ENCODE assay signal across 8 cellular contexts in genomic region chr12:12562585-12563245, GRCh38. TPM values are rescaled to one million over a fixed set of nuclear protein-coding genes. Genes with fewer than 3 reads are reported as not detected.
DNase-seq lines count a peak whose midpoint lies in the region; TF ChIP-seq lines count a peak whose summit lies in the region.

TSS of gene DUSP16 (minus strand) at chr12:12562863. CDS start at chr12:12521098, 41,765 bp downstream.

- DNase-seq in GM10266 (ENCODE audit: extremely low spot score) (peak; percentile 96), HFF-Myc (ENCODE audit: extremely low read depth, low read depth) (peak; percentile 88), NAMALWA (ENCODE audit: low spot score) (peak; percentile 95), SKM-1 treated with dmso at 0.1 percent for 144 hours (lab: John Stamatoyannopoulos, UW; ENCODE audit: unreplicated experiment) (peak; percentile 55), glomerular visceral epithelial cell (ENCODE audit: extremely low spot score) (peak; percentile 96), occipital lobe (lab: John Stamatoyannopoulos, UW) (peak; percentile 86), testis (peak; percentile 94)

- no peak for TF ChIP-seq POLR2A in testis (IDR thresholded peaks at IDR 0.05)

- TF ChIP-seq CTCF in GM10266 (IDR thresholded peaks at IDR 0.05; ENCODE audit: control insufficient read depth, insufficient read depth, low read depth, missing control alignments), result no peak
- TF ChIP-seq CTCF in HFF-Myc (IDR thresholded peaks at IDR 0.05; ENCODE audit: low read depth, low read length, missing control alignments), result no peak
- TF ChIP-seq CTCF in testis (IDR thresholded peaks at IDR 0.05), result peak in 1 of 3 experiments; percentile 40

- no peaks in the 10 kb centered on the region for H3K27me3 ChIP-seq in testis

- H3K9me3 Mint-ChIP-seq in activated naive CD8-positive, alpha-beta T cell (ENCODE audit: low read depth), result no peaks in the 10 kb centered on the region

- intact Hi-C loops in testis (cut with DNase I; ENCODE audit: low total_unique reads), result loop anchor here (10.0 kb wide), 1 partner anchor 178 kb away; no protein-coding TSS in a partner anchor

- WGBS in testis, 2 donors, result 1% methylated on average over 37 to 44 of the region's 59 CpGs

- H3K27me3 Mint-ChIP-seq in activated naive CD8-positive, alpha-beta T cell, result no peaks in the 10 kb centered on the region

- peak within 1 kb of the TSS; percentile 87 for H3K4me3 Mint-ChIP-seq in activated naive CD8-positive, alpha-beta T cell

- peak within 1 kb of the TSS; percentile 89 for H3K27ac Mint-ChIP-seq in activated naive CD8-positive, alpha-beta T cell

- no peaks in the 10 kb centered on the region for H3K9me3 ChIP-seq in testis

- H3K4me1 ChIP-seq in testis, result peaks cover 18% of the 10 kb centered on the region

- H3K36me3 Mint-ChIP-seq in activated naive CD8-positive, alpha-beta T cell, result no peaks in the 10 kb centered on the region

- peak within 1 kb of the TSS; percentile 100 for H3K27ac ChIP-seq in testis

- H3K36me3 ChIP-seq in testis (ENCODE audit: low read depth, missing control alignments), result no peaks in the 10 kb centered on the region

- peak within 1 kb of the TSS; percentile 77 for H3K4me3 ChIP-seq in HFF-Myc (replicated peaks; ENCODE audit: low read depth, low read length)
- peak within 1 kb of the TSS; percentile 91 to 96 for H3K4me3 ChIP-seq in testis

- H3K4me1 Mint-ChIP-seq in activated naive CD8-positive, alpha-beta T cell (ENCODE audit: low read depth), result peaks cover 41% of the 10 kb centered on the region

RNA-seq across cellular contexts. Expression of gene DUSP16, which starts in this region (rescaled TPM):
- 10.0 TPM for total RNA-seq in occipital lobe
- total RNA-seq in testis, result 10 to 100 TPM; 42.1 to 48.6 TPM
- polyA plus RNA-seq in testis (ENCODE audit: insufficient read depth, low read depth, low replicate concordance), result 22.5 TPM

Comparison
In these comparisons a context has a peak if more than half of its experiments do, and no peak if none do; other contexts are left out.
1. Peak in every context shown above with its lines: DNase-seq, H3K4me3 ChIP-seq and H3K27ac ChIP-seq.